Comparison of ENCODE assay signal across 8 cellular contexts in the genomic region with DNA sequence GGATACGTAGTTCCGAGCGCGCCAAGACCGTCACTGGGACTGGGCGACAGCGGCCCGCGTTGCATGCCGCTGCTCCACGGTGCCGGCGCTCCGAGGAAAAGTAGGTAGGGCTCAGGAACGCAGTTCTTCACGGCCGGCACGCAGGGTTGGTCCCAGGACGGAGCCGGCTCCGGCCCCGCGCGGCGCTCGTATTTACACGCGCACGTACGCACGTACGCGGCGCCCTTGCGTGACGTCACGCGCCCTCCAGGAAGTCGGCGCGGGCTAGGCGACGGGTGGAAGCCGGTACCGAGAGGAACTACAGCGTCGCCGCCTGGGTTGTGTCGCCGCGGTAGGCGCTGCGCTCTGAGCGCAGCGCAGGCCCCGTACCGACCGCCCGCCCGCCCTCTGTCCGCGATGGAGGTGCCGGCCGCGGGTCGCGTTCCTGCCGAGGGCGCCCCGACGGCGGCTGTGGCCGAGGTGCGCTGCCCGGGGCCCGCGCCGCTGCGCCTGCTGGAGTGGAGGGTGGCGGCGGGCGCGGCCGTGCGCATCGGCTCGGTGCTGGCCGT. TPM values are rescaled to one million over a fixed set of nuclear protein-coding genes. Genes with fewer than 3 reads are reported as not detected.
A peak's percentile ranks its signal among the peaks of the same experiment; 100 is the strongest.
DNase-seq lines count a peak whose midpoint lies in the region; ATAC-seq and TF ChIP-seq lines count a peak whose summit lies in the region.

TSS of gene CTDP1 (plus strand) at position 252 of the 548 bp plus-strand sequence. CDS start at position 397, 145 bp downstream.

- WGBS in mesodermal cell (ENCODE audit: insufficient coverage in 2 of 2), 2 experiments: 0% methylated on average over 62 to 74 of the region's 88 CpGs

- peaks cover 45% of the 10 kb centered on the region for H3K36me3 ChIP-seq in mesodermal cell (ENCODE audit: control insufficient read depth, insufficient read depth, low read length)

- no peak for TF ChIP-seq CTCF in HL-60 (IDR thresholded peaks at IDR 0.05; ENCODE audit: insufficient read depth, low read length)

- no peaks in the 10 kb centered on the region for H3K27me3 ChIP-seq in HL-60 (ENCODE audit: insufficient read depth, poor library complexity, severe bottlenecking)

- H3K27ac ChIP-seq in HL-60 (replicated peaks): peak within 1 kb of the TSS; percentile 99
- H3K27ac ChIP-seq in mesodermal cell (ENCODE audit: low read depth, low read length, severe bottlenecking): peak within 1 kb of the TSS; percentile 96

- DNase-seq in COLO668 (lab: John Stamatoyannopoulos, UW; ENCODE audit: unreplicated experiment) (peak; percentile 97), HL-60 (ENCODE audit: low read depth in 1 of 2, low spot score in 1 of 2) (peak; percentile 92 to 96), NOMO-1 (lab: John Stamatoyannopoulos, UW; ENCODE audit: unreplicated experiment in 2 of 2) (peak; percentile 80 to 82)
- peak; percentile 69 to 80 for DNase-seq in activated CD8-positive, alpha-beta memory T cell treated with anti-CD3 and anti-CD28 coated beads for 4 hours (ENCODE audit: low read depth in 2 of 2)
- DNase-seq in stimulated activated CD8-positive, alpha-beta memory T cell treated with anti-CD3 and anti-CD28 coated beads, Interleukin-15, amount 100 ng/mL, for 24 hours (ENCODE audit: low read depth): peak; percentile 84

- peak within 1 kb of the TSS; percentile 86 for H3K4me3 ChIP-seq in HL-60 (replicated peaks; ENCODE audit: insufficient read depth, low read length)
- H3K4me3 ChIP-seq in mesodermal cell (ENCODE audit: extremely low read depth, insufficient read depth, low read length, poor library complexity, severe bottlenecking): peak within 1 kb of the TSS; percentile 65

- H3K4me1 ChIP-seq in mesodermal cell (ENCODE audit: control insufficient read depth, insufficient read depth, low read length, poor library complexity, severe bottlenecking): peaks cover 24% of the 10 kb centered on the region

- no peaks in the 10 kb centered on the region for H3K9me3 ChIP-seq in mesodermal cell (ENCODE audit: control insufficient read depth, low read length)

- ATAC-seq in GM19467 (IDR thresholded peaks at IDR 0.05; ENCODE audit: unreplicated experiment): peak; percentile 59

- in situ Hi-C loops in endometrial microvascular endothelial cells (cut with HindIII; ENCODE audit: inconsistent ontology term, low pct_unique_long_range_greater_than_20kb, low sequenced_read_pairs): no loop called here

RNA-seq across cellular contexts. Expression of gene CTDP1, which starts in this region (rescaled TPM):
- total RNA-seq in endometrial microvascular endothelial cells (ENCODE audit: inconsistent ontology term): 26.1 TPM
- polyA plus RNA-seq in mesodermal cell (2013, experiment 1 of 2): 20.6 TPM
- 16.2 TPM for polyA plus RNA-seq in mesodermal cell (2013, experiment 2 of 2)

Comparison
In these comparisons a context has a peak if more than half of its experiments do, and no peak if none do; other contexts are left out.
1. Peak in every context shown above with its lines: DNase-seq, ATAC-seq, H3K4me3 ChIP-seq and H3K27ac ChIP-seq.